ENCODE assay signal across 8 cellular contexts in genomic region chr7:137169282-137169698, GRCh38.
DNase-seq lines count a peak whose midpoint lies in the region; ATAC-seq and TF ChIP-seq lines count a peak whose summit lies in the region.

No MANE protein-coding gene starts in this region.

- CTCF ChIA-PET in mammary epithelial cell (lab: Charles Lee; ENCODE audit: low non-redundant PET): interaction anchor here (0.6 to 0.8 kb wide), 3 partner anchors 39 to 423 kb away, joined by 4 to 14 read pairs (median 5); no protein-coding TSS in a partner anchor
- CTCF ChIA-PET in activated CD8-positive, alpha-beta memory T cell treated with anti-CD3 and anti-CD28 coated beads, Interleukin-2, amount 10 ng/mL, durations not matched to agents 7 days and 5 days (lab: Charles Lee): no interaction called here

- H3K4me1 ChIP-seq in HAP-1 (no peaks in the 10 kb centered on the region), mammary epithelial cell (ENCODE audit: insufficient read depth, low read length) (no peaks in the 10 kb centered on the region), upper lobe of right lung (no peaks in the 10 kb centered on the region)

- no peaks in the 10 kb centered on the region for H3K9me3 ChIP-seq in HAP-1
- no peaks in the 10 kb centered on the region for H3K9me3 ChIP-seq in mammary epithelial cell (replicated peaks; ENCODE audit: insufficient read depth, low read length)
- H3K9me3 ChIP-seq in upper lobe of right lung: no peaks in the 10 kb centered on the region

- H3K4me1 Mint-ChIP-seq in activated CD8-positive, alpha-beta memory T cell treated with anti-CD3 and anti-CD28 coated beads, Interleukin-2, amount 10 ng/mL, durations not matched to agents 7 days and 5 days: no peaks in the 10 kb centered on the region

- intact Hi-C loops in mammary epithelial cell (cut with micrococcal nuclease): loop anchor here (1.0 kb wide), 3 partner anchors 285 to 423 kb away; no protein-coding TSS in a partner anchor
- intact Hi-C loops in upper lobe of right lung (cut with DNase I): no loop called here

- peak; percentile 75 for ATAC-seq in upper lobe of right lung
- ATAC-seq in activated CD8-positive, alpha-beta memory T cell treated with anti-CD3 and anti-CD28 coated beads, Interleukin-2, amount 10 ng/mL, durations not matched to agents 7 days and 5 days: no peak

- no peak overlapping the region for H3K9ac ChIP-seq in mammary epithelial cell (ENCODE audit: insufficient read depth, low read length)

- DNase-seq in HAP-1 (ENCODE audit: low spot score in 2 of 2) (peak; percentile 39 to 50), NCI-H524 (lab: John Stamatoyannopoulos, UW) (peak; percentile 82 to 95), mammary epithelial cell (peak; percentile 29), kidney epithelial cell (ENCODE audit: low read depth) (no peak), upper lobe of right lung (peak; percentile 57)
- no peak for DNase-seq in activated naive CD4-positive, alpha-beta T cell treated with Interleukin-2 at 50 U/mL for 16 hours
- DNase-seq in activated CD4-positive, alpha-beta T cell treated with anti-CD3 and anti-CD28 coated beads for 1 hour: no peak
- DNase-seq in activated CD8-positive, alpha-beta memory T cell treated with anti-CD3 and anti-CD28 coated beads, Interleukin-2, amount 10 ng/mL, durations not matched to agents 7 days and 5 days: no peak

- TF ChIP-seq CTCF in mammary epithelial cell (conservative IDR thresholded peaks at IDR 0.05 in 1 of 2, IDR thresholded peaks at IDR 0.05 in 1 of 2; ENCODE audit: extremely low read depth in 1 of 2, insufficient read depth in 1 of 2, low read depth in 1 of 2, low read length in 2 of 2) (peak; percentile 84 to 88), kidney epithelial cell (IDR thresholded peaks at IDR 0.05; ENCODE audit: insufficient read depth, low read length, poor library complexity, severe bottlenecking) (peak; percentile 69), upper lobe of right lung (IDR thresholded peaks at IDR 0.05) (peak; percentile 53)

- H3K27me3 Mint-ChIP-seq in activated CD8-positive, alpha-beta memory T cell treated with anti-CD3 and anti-CD28 coated beads, Interleukin-2, amount 10 ng/mL, durations not matched to agents 7 days and 5 days: no peaks in the 10 kb centered on the region

- H3K4me3 ChIP-seq in HAP-1 (no peak overlapping the region), mammary epithelial cell (replicated peaks in 1 of 3; ENCODE audit: insufficient read depth in 1 of 3, low read depth in 2 of 3, low read length in 3 of 3) (no peak overlapping the region), kidney epithelial cell (ENCODE audit: low read depth, low read length) (no peak overlapping the region), upper lobe of right lung (no peak overlapping the region)

- peak overlapping the region; percentile 34 for H2AFZ ChIP-seq in mammary epithelial cell (ENCODE audit: low read depth, low read length)

- no peaks in the 10 kb centered on the region for H3K27me3 ChIP-seq in HAP-1 (ENCODE audit: low read depth)
- H3K27me3 ChIP-seq in mammary epithelial cell (ENCODE audit: insufficient read depth, low read length): no peaks in the 10 kb centered on the region
- no peaks in the 10 kb centered on the region for H3K27me3 ChIP-seq in kidney epithelial cell (ENCODE audit: control insufficient read depth, insufficient read depth, low read length)
- no peaks in the 10 kb centered on the region for H3K27me3 ChIP-seq in upper lobe of right lung

- peaks cover 4% of the 10 kb centered on the region for H3K9me3 Mint-ChIP-seq in activated CD8-positive, alpha-beta memory T cell treated with anti-CD3 and anti-CD28 coated beads, Interleukin-2, amount 10 ng/mL, durations not matched to agents 7 days and 5 days (ENCODE audit: low read depth)

- no peak overlapping the region for H3K27ac Mint-ChIP-seq in activated CD8-positive, alpha-beta memory T cell treated with anti-CD3 and anti-CD28 coated beads, Interleukin-2, amount 10 ng/mL, durations not matched to agents 7 days and 5 days

- dilution Hi-C loops in mammary epithelial cell (cut with HindIII; ENCODE audit: low sequenced_read_pairs): no loop called here

- no peaks in the 10 kb centered on the region for H3K79me2 ChIP-seq in mammary epithelial cell (ENCODE audit: insufficient read depth, low read length)

- H3K27ac ChIP-seq in mammary epithelial cell (ENCODE audit: insufficient read depth, low read depth, low read length) (no peak overlapping the region), upper lobe of right lung (no peak overlapping the region)

- H3K4me2 ChIP-seq in mammary epithelial cell (ENCODE audit: insufficient read depth, low read depth, low read length): no peak overlapping the region

- BruUV-seq in mammary epithelial cell (replicated peaks; lab: Mats Ljungman, UMichigan): no TSS peak

- no peaks in the 10 kb centered on the region for H3K36me3 Mint-ChIP-seq in activated CD8-positive, alpha-beta memory T cell treated with anti-CD3 and anti-CD28 coated beads, Interleukin-2, amount 10 ng/mL, durations not matched to agents 7 days and 5 days

- H3K36me3 ChIP-seq in HAP-1 (replicated peaks) (no peaks in the 10 kb centered on the region), mammary epithelial cell (ENCODE audit: insufficient read depth, low read length) (no peaks in the 10 kb centered on the region), kidney epithelial cell (ENCODE audit: control insufficient read depth, insufficient read depth, low read length) (no peaks in the 10 kb centered on the region), upper lobe of right lung (no peaks in the 10 kb centered on the region)

- no peaks in the 10 kb centered on the region for H4K20me1 ChIP-seq in mammary epithelial cell (ENCODE audit: insufficient read depth, low read length)

- no peak overlapping the region for H3K4me3 Mint-ChIP-seq in activated CD8-positive, alpha-beta memory T cell treated with anti-CD3 and anti-CD28 coated beads, Interleukin-2, amount 10 ng/mL, durations not matched to agents 7 days and 5 days

- WGBS in mammary epithelial cell (ENCODE audit: low coverage, missing lambda C conversion rate): 0% methylated on average over 8 of the region's 8 CpGs

- in situ Hi-C loops in HAP-1 (cut with MboI; ENCODE audit: low sequenced_read_pairs): no loop called here
- in situ Hi-C loops in mammary epithelial cell (cut with MboI; ENCODE audit: low sequenced_read_pairs in 2 of 2): loop anchor here (10.0 to 25.0 kb wide), 3 partner anchors 286 to 426 kb away; no protein-coding TSS in a partner anchor

Comparison
In these comparisons a context has a peak if more than half of its experiments do, and no peak if none do; other contexts are left out.
1. DNase-seq: peak in HAP-1 (2 of 2), NCI-H524 (2 of 2), mammary epithelial cell (single experiment) and upper lobe of right lung (single experiment); none in kidney epithelial cell (single experiment), activated naive CD4-positive, alpha-beta T cell treated with Interleukin-2 at 50 U/mL for 16 hours (single experiment), activated CD4-positive, alpha-beta T cell treated with anti-CD3 and anti-CD28 coated beads for 1 hour (single experiment) and activated CD8-positive, alpha-beta memory T cell treated with anti-CD3 and anti-CD28 coated beads, Interleukin-2, amount 10 ng/mL, durations not matched to agents 7 days and 5 days (single experiment).
2. Peak in every context shown above with its lines, with median percentiles within 50 percentile points of each other: CTCF ChIP-seq.